Comparison of ENCODE assay signal across 29 cellular contexts in the genomic region with DNA sequence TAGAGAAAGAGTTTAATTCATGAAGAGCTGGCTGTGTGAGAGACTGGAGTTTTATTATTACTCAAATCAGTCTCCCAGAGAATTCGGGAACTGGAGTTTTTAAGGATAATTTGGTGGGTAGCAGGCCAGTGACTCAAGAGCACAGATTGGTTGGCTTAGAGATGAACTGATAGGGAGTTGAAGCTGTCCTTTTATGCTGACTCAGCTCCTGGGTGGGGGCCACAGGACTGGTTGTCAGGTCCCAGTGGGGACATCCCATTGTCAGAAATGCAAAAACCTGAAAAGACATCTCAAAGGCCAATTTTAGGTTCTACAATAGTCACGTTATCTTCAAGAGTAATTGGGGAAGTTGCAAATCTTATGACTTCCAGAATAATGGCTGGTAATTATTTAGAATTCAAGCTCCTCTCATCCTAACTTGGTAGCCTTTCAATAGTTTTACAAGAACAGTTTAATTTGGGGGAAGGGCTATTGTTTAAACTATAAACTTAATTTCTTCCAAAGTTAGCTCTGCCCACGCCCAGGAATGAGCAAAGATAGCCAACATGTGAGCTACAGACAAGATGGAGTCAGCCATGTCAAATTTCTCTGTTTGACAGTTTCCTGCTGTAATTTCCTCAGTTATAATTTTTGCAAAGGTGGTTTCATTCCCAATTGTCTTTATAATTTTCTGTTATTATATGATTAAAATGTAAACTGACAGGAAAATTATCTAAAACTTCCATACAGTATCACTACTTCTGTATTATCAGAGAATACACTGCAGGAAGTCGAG.
"Had no signal": no experiment of that assay in that cellular context is flagged by ENCODE, and none has a peak within 500 bp of the region (broad histone marks: within the 10 kb centered on the region; RNA-seq: fewer than 3 reads in every experiment).

No MANE protein-coding gene starts in this region.

- H3K36me3 Mint-ChIP-seq: stimulated activated effector memory CD8-positive, alpha-beta T cell treated with anti-CD3 and anti-CD28 coated beads, Interleukin-12 subunit alpha, Interleukin-12 subunit beta, amount 100 ng/mL, for 72 hours had no signal

- ATAC-seq: left colon; left lung; lower lobe of right lung; naive thymus-derived CD8-positive, alpha-beta T cell; pancreas; right cardiac atrium; stimulated activated effector memory CD8-positive, alpha-beta T cell treated with anti-CD3 and anti-CD28 coated beads, Interleukin-12 subunit alpha, Interleukin-12 subunit beta, amount 100 ng/mL, for 72 hours; stimulated activated naive CD8-positive, alpha-beta T cell treated with anti-CD3 and anti-CD28 coated beads, Interleukin-15, amount 100 ng/mL, for 72 hours had no signal

- H3K27ac Mint-ChIP-seq: immature natural killer cell; naive thymus-derived CD8-positive, alpha-beta T cell; nephron; stimulated activated effector memory CD8-positive, alpha-beta T cell treated with anti-CD3 and anti-CD28 coated beads, Interleukin-12 subunit alpha, Interleukin-12 subunit beta, amount 100 ng/mL, for 72 hours; stimulated activated naive CD8-positive, alpha-beta T cell treated with anti-CD3 and anti-CD28 coated beads, Interleukin-15, amount 100 ng/mL, for 72 hours had no signal

- H3K27ac ChIP-seq: left lung, lower lobe of right lung, pancreas, prostate gland, sigmoid colon, spleen, thyroid gland, transverse colon, upper lobe of left lung, vagina had no signal

- H3K9me3 Mint-ChIP-seq: immature natural killer cell, nephron had no signal

- H3K27me3 ChIP-seq: left lung, pancreas, sigmoid colon, spleen, thyroid gland, transverse colon, upper lobe of left lung, vagina had no signal

- FAIRE-seq: islet of Langerhans, kidney, pancreas, small intestine had no signal

- H3K4me3 Mint-ChIP-seq: immature natural killer cell; naive thymus-derived CD8-positive, alpha-beta T cell; nephron; neural crest cell; stimulated activated effector memory CD8-positive, alpha-beta T cell treated with anti-CD3 and anti-CD28 coated beads, Interleukin-12 subunit alpha, Interleukin-12 subunit beta, amount 100 ng/mL, for 72 hours; stimulated activated naive CD8-positive, alpha-beta T cell treated with anti-CD3 and anti-CD28 coated beads, Interleukin-15, amount 100 ng/mL, for 72 hours had no signal

- H3K27me3 Mint-ChIP-seq: naive thymus-derived CD8-positive, alpha-beta T cell; stimulated activated naive CD8-positive, alpha-beta T cell treated with anti-CD3 and anti-CD28 coated beads, Interleukin-15, amount 100 ng/mL, for 72 hours had no signal

- H3K4me3 ChIP-seq: left lung, lower lobe of right lung, pancreas, prostate gland, sigmoid colon, spleen, thyroid gland, transverse colon, upper lobe of left lung, vagina had no signal

- H3K9me3 ChIP-seq: left lung, lower lobe of right lung, pancreas, prostate gland, thyroid gland, vagina had no signal

- H3K36me3 ChIP-seq: left lung, lower lobe of right lung, pancreas, prostate gland, sigmoid colon, spleen, thyroid gland, transverse colon, upper lobe of left lung, vagina had no signal

- H3K4me1 ChIP-seq: left lung, lower lobe of right lung, prostate gland, sigmoid colon, spleen, thyroid gland, upper lobe of left lung, vagina had no signal

- H3K4me1 Mint-ChIP-seq: nephron; neural crest cell; stimulated activated naive CD8-positive, alpha-beta T cell treated with anti-CD3 and anti-CD28 coated beads, Interleukin-15, amount 100 ng/mL, for 72 hours had no signal

- DNase-seq: hippocampal formation; immature natural killer cell; kidney; left colon; left lung; lower lobe of right lung; mammary epithelial cell; naive thymus-derived CD8-positive, alpha-beta T cell; nucleus accumbens; pancreas; posterior cingulate gyrus; retina; right cardiac atrium; sigmoid colon; small intestine; spleen; stimulated activated CD4-positive, alpha-beta T cell treated with anti-CD3 and anti-CD28 coated beads, Interleukin-4, amount 100 ng/mL, for 24 hours; stimulated activated naive CD4-positive, alpha-beta T cell treated with Interleukin-2 at 50 U/mL for 16 hours; stimulated activated naive CD8-positive, alpha-beta T cell treated with anti-CD3 and anti-CD28 coated beads, Interleukin-15, amount 100 ng/mL, for 72 hours; substantia nigra; thyroid gland; transverse colon; upper lobe of left lung had no signal
